ENCODE assay signal across 27 cellular contexts in the genomic region with DNA sequence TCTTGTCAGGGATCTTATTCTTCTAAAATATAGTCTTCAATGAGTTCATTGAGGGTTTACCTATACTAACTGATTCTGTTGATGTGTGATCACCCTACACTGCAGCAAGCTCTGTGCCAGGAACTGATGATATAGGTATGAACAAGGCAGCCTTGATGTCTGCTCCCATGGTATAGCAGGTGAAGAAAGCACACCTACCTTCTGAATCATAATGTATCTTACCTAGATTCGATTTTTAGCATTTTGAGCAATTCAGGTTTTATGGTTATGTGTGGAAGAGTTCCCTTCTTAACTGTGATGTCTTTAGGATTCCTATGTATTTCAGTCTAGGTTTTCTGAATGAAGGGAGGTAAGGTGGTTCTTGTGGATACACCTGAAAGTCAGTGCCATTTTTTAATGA.
DNase-seq lines count a peak whose midpoint lies in the region; FAIRE-seq and TF ChIP-seq lines count a peak whose summit lies in the region.
"Had no signal": no experiment of that assay in that cellular context is flagged by ENCODE, and none has a peak within 500 bp of the region (broad histone marks: within the 10 kb centered on the region; RNA-seq: fewer than 3 reads in every experiment).

No MANE protein-coding gene starts in this region.

- no peak for DNase-seq in HTR-8/SVneo (ENCODE audit: insufficient read length, low spot score)
- no peak for DNase-seq in NCI-H2029 (lab: John Stamatoyannopoulos, UW)
- DNase-seq in stimulated activated CD4-positive, alpha-beta T cell treated with anti-CD3 and anti-CD28 coated beads, Interleukin-15, amount 100 ng/mL, for 24 hours = no peak
- DNase-seq: 8988T; ACHN; AML-193; BE2C; C1 segment of cervical spinal cord; Caco-2; Calu3; CD4-positive, alpha-beta memory T cell; CD4-positive, alpha-beta T cell; CD4-positive, CD25-positive, alpha-beta regulatory T cell; CD8-positive, alpha-beta memory T cell; CD8-positive, alpha-beta T cell; COR-L47; DMS 273 treated with DMSO at 0.1 percent for 48 hours; DMS153; DMS53; DMS79; DMS79 treated with DMSO at 0.1 percent for 48 hours; DND-41; EL had no signal

- TF ChIP-seq CTCF in subcutaneous adipose tissue (IDR thresholded peaks at IDR 0.05; ENCODE audit: low read depth) = peak; percentile 70

- peak; percentile 64 for FAIRE-seq in HTR-8/SVneo (lab: Jason Lieb, UNC)
- FAIRE-seq: A204.1, A549, D721Med had no signal
